In genomic region chr12:81468206-81468605, GRCh38 we compare ENCODE assay signal across 17 cellular contexts.
DNase-seq lines count a peak whose midpoint lies in the region; ATAC-seq and TF ChIP-seq lines count a peak whose summit lies in the region.
"Had no signal": no experiment of that assay in that cellular context is flagged by ENCODE, and none has a peak within 500 bp of the region (broad histone marks: within the 10 kb centered on the region; RNA-seq: fewer than 3 reads in every experiment).

No MANE protein-coding gene starts in this region.

- ATAC-seq in HG03139 (IDR thresholded peaks at IDR 0.05; ENCODE audit: unreplicated experiment) (no peak), WTC11 (no peak)
- ATAC-seq: gastroesophageal sphincter had no signal

- peaks cover 11% of the 10 kb centered on the region for H3K4me1 Mint-ChIP-seq in WTC11
- H3K4me1 Mint-ChIP-seq: CD4-positive, alpha-beta memory T cell had no signal

- H3K4me3 ChIP-seq in choroid plexus epithelial cell (ENCODE audit: low read depth, low read length) (no peak overlapping the region), retinal pigment epithelial cell (ENCODE audit: low read length) (no peak overlapping the region)
- H3K4me3 ChIP-seq: gastroesophageal sphincter had no signal

- no peaks in the 10 kb centered on the region for H3K36me3 Mint-ChIP-seq in WTC11
- H3K36me3 Mint-ChIP-seq: CD4-positive, alpha-beta memory T cell had no signal

- DNase-seq in ELR (ENCODE audit: low read depth) (peak; percentile 34), NCI-H226 (peak; percentile 66), choroid plexus epithelial cell (ENCODE audit: low read depth) (peak; percentile 50), retinal pigment epithelial cell (ENCODE audit: low read depth) (peak; percentile 15), posterior vena cava (ENCODE audit: low spot score) (no peak), WTC11 (ENCODE audit: low spot score) (no peak)
- no peak for DNase-seq in stimulated activated CD4-positive, alpha-beta T cell treated with anti-CD3 and anti-CD28 coated beads, Interleukin-4, amount 100 ng/mL, for 4 hours
- DNase-seq: activated naive CD4-positive, alpha-beta T cell treated with anti-CD3 and anti-CD28 coated beads, Interleukin-2, amount 50 U/mL, for 16 hours; CD4-positive, alpha-beta memory T cell; kidney; NCI-H1092; SHP77; stimulated activated CD4-positive, alpha-beta T cell treated with anti-CD3 and anti-CD28 coated beads, Interleukin-4, amount 100 ng/mL, for 24 hours had no signal

- no peaks in the 10 kb centered on the region for H3K9me3 Mint-ChIP-seq in WTC11
- H3K9me3 Mint-ChIP-seq: dendritic cell treated with granulocyte-macrophage colony-stimulating factor and Interleukin-4, amounts not matched to agents 40 ng/mL and 50 ng/mL, for 4 days; stimulated activated naive CD8-positive, alpha-beta T cell treated with anti-CD3 and anti-CD28 coated beads, Interleukin-15, Interleukin-2, amounts not matched to agents 100 ng/mL and 50 ng/mL, for 24 hours had no signal

- CTCF ChIA-PET in WTC11 (lab: Charles Lee): interaction anchor here (0.9 kb wide), 1 partner anchor 18 kb away, joined by 3 read pairs; no protein-coding TSS in a partner anchor

- TF ChIP-seq CTCF in choroid plexus epithelial cell (conservative IDR thresholded peaks at IDR 0.05; ENCODE audit: low read depth, low read length) (no peak), retinal pigment epithelial cell (conservative IDR thresholded peaks at IDR 0.05; ENCODE audit: low read depth, low read length) (no peak), WTC11 (IDR thresholded peaks at IDR 0.05) (no peak)

- intact Hi-C loops in posterior vena cava (cut with DNase I): loop anchor here in 1 of 2 donors (10.0 kb wide), 1 partner anchor 157 kb away; no protein-coding TSS in a partner anchor

- no peak overlapping the region for H3K4me3 Mint-ChIP-seq in WTC11
- H3K4me3 Mint-ChIP-seq: CD4-positive, alpha-beta memory T cell; dendritic cell treated with granulocyte-macrophage colony-stimulating factor and Interleukin-4, amounts not matched to agents 40 ng/mL and 50 ng/mL, for 4 days; stimulated activated naive CD8-positive, alpha-beta T cell treated with anti-CD3 and anti-CD28 coated beads, Interleukin-15, Interleukin-2, amounts not matched to agents 100 ng/mL and 50 ng/mL, for 24 hours had no signal

- H3K27ac Mint-ChIP-seq in WTC11: no peak overlapping the region
- H3K27ac Mint-ChIP-seq: CD4-positive, alpha-beta memory T cell; dendritic cell treated with granulocyte-macrophage colony-stimulating factor and Interleukin-4, amounts not matched to agents 40 ng/mL and 50 ng/mL, for 4 days; stimulated activated naive CD8-positive, alpha-beta T cell treated with anti-CD3 and anti-CD28 coated beads, Interleukin-15, Interleukin-2, amounts not matched to agents 100 ng/mL and 50 ng/mL, for 24 hours had no signal

- H3K27me3 Mint-ChIP-seq in WTC11 (ENCODE audit: low read depth): no peaks in the 10 kb centered on the region
- H3K27me3 Mint-ChIP-seq: CD4-positive, alpha-beta memory T cell; dendritic cell treated with granulocyte-macrophage colony-stimulating factor and Interleukin-4, amounts not matched to agents 40 ng/mL and 50 ng/mL, for 4 days; stimulated activated naive CD8-positive, alpha-beta T cell treated with anti-CD3 and anti-CD28 coated beads, Interleukin-15, Interleukin-2, amounts not matched to agents 100 ng/mL and 50 ng/mL, for 24 hours had no signal

- POLR2A ChIA-PET in WTC11 (lab: Charles Lee): no interaction called here

TF ChIP-seq in WTC11, 78 proteins besides CTCF, POLR2A, EP300 and RAD21 (continues in another document):
- TF ChIP-seq HMGXB4 (CRISPR knock-in tag; IDR thresholded peaks at IDR 0.05) (no peak), CREM (CRISPR knock-in tag; IDR thresholded peaks at IDR 0.05) (no peak), NFYB (CRISPR knock-in tag; conservative IDR thresholded peaks at IDR 0.05; ENCODE audit: low read depth) (no peak), NFATC4 (CRISPR knock-in tag; IDR thresholded peaks at IDR 0.05) (no peak), JUN (CRISPR knock-in tag; IDR thresholded peaks at IDR 0.05) (no peak), ZNF425 (CRISPR knock-in tag; conservative IDR thresholded peaks at IDR 0.05) (no peak), E2F4 (CRISPR knock-in tag; IDR thresholded peaks at IDR 0.05; ENCODE audit: borderline replicate concordance, low read depth) (no peak), ZNF219 (CRISPR knock-in tag; IDR thresholded peaks at IDR 0.05; ENCODE audit: borderline replicate concordance) (no peak), STAT6 (CRISPR knock-in tag; conservative IDR thresholded peaks at IDR 0.05; ENCODE audit: low read depth) (no peak), USF2 (CRISPR knock-in tag; IDR thresholded peaks at IDR 0.05) (no peak)

Comparison
In these comparisons a context has a peak if more than half of its experiments do, and no peak if none do; other contexts are left out.
1. DNase-seq: peak in ELR (single experiment), NCI-H226 (single experiment), choroid plexus epithelial cell (single experiment) and retinal pigment epithelial cell (single experiment); none in posterior vena cava (single experiment), WTC11 (single experiment) and stimulated activated CD4-positive, alpha-beta T cell treated with anti-CD3 and anti-CD28 coated beads, Interleukin-4, amount 100 ng/mL, for 4 hours (0 of 2).